9 cellular contexts compared by ENCODE assay signal in the genomic region with DNA sequence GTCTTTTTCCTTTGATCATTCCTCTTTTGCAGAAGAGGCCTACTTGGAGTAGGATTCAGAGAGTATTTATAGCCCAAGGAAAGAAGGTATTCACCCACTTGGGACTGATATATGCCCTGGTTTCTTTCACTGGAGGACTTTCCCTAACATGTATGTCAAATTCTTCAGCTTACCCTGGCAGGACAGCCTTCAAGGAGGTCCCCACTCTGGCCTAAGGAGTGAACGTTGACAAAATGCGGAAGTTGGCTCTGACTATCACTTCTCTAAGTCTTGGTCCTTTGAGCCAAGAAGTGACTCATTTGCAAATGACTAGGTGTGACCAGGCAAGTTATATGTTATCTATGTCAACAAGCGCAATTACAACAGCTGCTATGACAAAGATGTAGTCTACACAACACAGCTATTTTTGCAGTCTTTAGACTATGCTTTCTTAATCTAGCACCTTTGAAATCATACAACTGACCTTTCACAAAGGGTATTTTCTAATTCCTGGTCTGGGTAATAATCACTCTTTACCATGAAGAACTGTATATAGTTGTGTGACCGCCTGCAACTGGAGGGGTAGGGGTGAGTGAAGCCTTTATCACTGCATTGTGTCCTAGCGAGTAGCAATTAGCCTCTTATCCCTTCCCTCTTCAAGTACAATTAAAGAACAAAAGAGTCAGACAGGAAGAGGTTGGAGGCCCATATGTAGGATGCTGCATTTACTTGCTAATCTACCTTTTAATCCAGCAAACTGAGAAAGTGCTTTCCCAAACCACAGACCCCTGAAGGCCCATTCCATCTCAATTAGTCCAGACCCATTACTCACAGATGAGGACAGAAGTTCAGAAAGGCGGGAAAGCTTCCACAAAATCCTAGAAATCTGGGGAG.
A peak's percentile ranks its signal among the peaks of the same experiment; 100 is the strongest.
DNase-seq lines count a peak whose midpoint lies in the region; ATAC-seq, FAIRE-seq and TF ChIP-seq lines count a peak whose summit lies in the region.
"Had no signal": no experiment of that assay in that cellular context is flagged by ENCODE, and none has a peak within 500 bp of the region (broad histone marks: within the 10 kb centered on the region; RNA-seq: fewer than 3 reads in every experiment).

No MANE protein-coding gene starts in this region.

- no peak overlapping the region for H3K4me3 ChIP-seq in brain microvascular endothelial cell (ENCODE audit: low read depth, low read length)
- H3K4me3 ChIP-seq: SJSA1, tibial nerve had no signal

- FAIRE-seq in HTR-8/SVneo (lab: Jason Lieb, UNC) = no peak

- no peaks in the 10 kb centered on the region for H3K27me3 ChIP-seq in brain microvascular endothelial cell (replicated peaks)
- H3K27me3 ChIP-seq: SJSA1, tibial nerve had no signal

- no peak overlapping the region for H3K4me3 Mint-ChIP-seq in nephron progenitor cell

- H3K36me3 Mint-ChIP-seq in nephron progenitor cell (ENCODE audit: low read depth) = no peaks in the 10 kb centered on the region

- no peak for TF ChIP-seq CTCF in brain microvascular endothelial cell (IDR thresholded peaks at IDR 0.05; ENCODE audit: low read depth, low read length, missing control alignments)
- TF ChIP-seq CTCF in nephron progenitor cell (IDR thresholded peaks at IDR 0.05) = no peak

- H3K27me3 Mint-ChIP-seq in nephron progenitor cell (ENCODE audit: low read depth, poor library complexity) = peaks cover 3% of the 10 kb centered on the region

- no peaks in the 10 kb centered on the region for H3K36me3 ChIP-seq in brain microvascular endothelial cell (replicated peaks)
- H3K36me3 ChIP-seq: SJSA1 had no signal

- in situ Hi-C loops in brain microvascular endothelial cell (cut with HindIII; ENCODE audit: low pct_ligation_motif_present, low sequenced_read_pairs) = no loop called here

- no peaks in the 10 kb centered on the region for H3K9me3 Mint-ChIP-seq in nephron progenitor cell

- peak overlapping the region; percentile 16 for H3K27ac Mint-ChIP-seq in nephron progenitor cell

- DNase-seq in MV-4-11 (lab: John Stamatoyannopoulos, UW) (peak; percentile 96), brain microvascular endothelial cell (peak; percentile 17), nephron progenitor cell (no peak), HTR-8/SVneo (ENCODE audit: insufficient read length, low spot score) (no peak), activated gamma-delta T cell (lab: John Stamatoyannopoulos, UW) (no peak)

- peaks cover 55% of the 10 kb centered on the region for H3K4me1 Mint-ChIP-seq in nephron progenitor cell

- ATAC-seq in GM18868 (IDR thresholded peaks at IDR 0.05; ENCODE audit: unreplicated experiment) (peak; percentile 99), HG02610 (IDR thresholded peaks at IDR 0.05; ENCODE audit: unreplicated experiment) (peak; percentile 98)

- no peak overlapping the region for H3K27ac ChIP-seq in brain microvascular endothelial cell
- H3K27ac ChIP-seq: SJSA1 had no signal

Comparison
In these comparisons a context has a peak if more than half of its experiments do, and no peak if none do; other contexts are left out.
1. DNase-seq: peak in MV-4-11 (single experiment) and brain microvascular endothelial cell (single experiment); none in nephron progenitor cell (single experiment), HTR-8/SVneo (single experiment) and activated gamma-delta T cell (single experiment).